In genomic region chr17:3528604-3529511, GRCh38 we compare ENCODE assay signal across 17 cellular contexts. TPM values are rescaled to one million over a fixed set of nuclear protein-coding genes. Genes with fewer than 3 reads are reported as not detected.
DNase-seq lines count a peak whose midpoint lies in the region; ATAC-seq and TF ChIP-seq lines count a peak whose summit lies in the region.
"Had no signal": no experiment of that assay in that cellular context is flagged by ENCODE, and none has a peak within 500 bp of the region (broad histone marks: within the 10 kb centered on the region; RNA-seq: fewer than 3 reads in every experiment).

No MANE protein-coding gene starts in this region.

- no peak overlapping the region for H2BK120ac ChIP-seq in trophoblast cell (ENCODE audit: insufficient read depth, low read length, poor library complexity)

- H3K36me3 ChIP-seq in trophoblast cell (ENCODE audit: control insufficient read depth in 1 of 2, insufficient read depth in 2 of 2, low read length in 2 of 2) (no peaks in the 10 kb centered on the region), PC-3 (ENCODE audit: low read depth, low read length) (no peaks in the 10 kb centered on the region), adrenal gland (replicated peaks in 1 of 2) (no peaks in the 10 kb centered on the region)
- H3K36me3 ChIP-seq: gastroesophageal sphincter, lower lobe of right lung had no signal

- no peaks in the 10 kb centered on the region for H3K79me2 ChIP-seq in trophoblast cell (ENCODE audit: control insufficient read depth, insufficient read depth, low read length, poor library complexity)
- H3K79me2 ChIP-seq in PC-3 (ENCODE audit: low read length), result no peaks in the 10 kb centered on the region

- ATAC-seq in GM21717 (IDR thresholded peaks at IDR 0.05; ENCODE audit: unreplicated experiment) (no peak), PC-3 (no peak)
- ATAC-seq: stimulated activated effector memory CD8-positive, alpha-beta T cell treated with anti-CD3 and anti-CD28 coated beads, Interleukin-12 subunit alpha, Interleukin-12 subunit beta, amount 100 ng/mL, for 72 hours had no signal

- no peak overlapping the region for H2AK5ac ChIP-seq in trophoblast cell (ENCODE audit: low read length)

- BruUV-seq in PC-3 (replicated peaks; lab: Mats Ljungman, UMichigan), result no TSS peak

- no peak for TF ChIP-seq POLR2A in adrenal gland (IDR thresholded peaks at IDR 0.05)

- no peaks in the 10 kb centered on the region for H4K20me1 ChIP-seq in PC-3 (ENCODE audit: low read length)

- H3K9me3 ChIP-seq in trophoblast cell (ENCODE audit: insufficient read depth, low read depth, low read length) (peaks cover under 1% of the 10 kb centered on the region), PC-3 (ENCODE audit: low read length) (no peaks in the 10 kb centered on the region), adrenal gland (replicated peaks in 1 of 3) (no peaks in the 10 kb centered on the region)
- H3K9me3 ChIP-seq: gastroesophageal sphincter, lower lobe of right lung had no signal

- TF ChIP-seq CTCF in RWPE1 (conservative IDR thresholded peaks at IDR 0.05; ENCODE audit: low read depth) (no peak), fibroblast of pulmonary artery (IDR thresholded peaks at IDR 0.05; ENCODE audit: low read length, missing control alignments) (no peak), PC-3 (conservative IDR thresholded peaks at IDR 0.05; ENCODE audit: low read depth, low read length) (no peak), adrenal gland (IDR thresholded peaks at IDR 0.05) (no peak)

- H2AFZ ChIP-seq in trophoblast cell (ENCODE audit: insufficient read depth, low read length, poor library complexity) (no peak overlapping the region), PC-3 (ENCODE audit: low read length) (no peak overlapping the region)

- no peak overlapping the region for H3K4me2 ChIP-seq in trophoblast cell (ENCODE audit: low read length)
- H3K4me2 ChIP-seq in PC-3 (ENCODE audit: low read length), result no peak overlapping the region

- no peak overlapping the region for H3K18ac ChIP-seq in trophoblast cell (ENCODE audit: low read length)

- no peak overlapping the region for H3K4me3 ChIP-seq in fibroblast of pulmonary artery (replicated peaks; ENCODE audit: low read depth, low read length)
- no peak overlapping the region for H3K4me3 ChIP-seq in trophoblast cell (ENCODE audit: low read depth, low read length)
- no peak overlapping the region for H3K4me3 ChIP-seq in PC-3 (ENCODE audit: low read length)
- no peak overlapping the region for H3K4me3 ChIP-seq in adrenal gland
- H3K4me3 ChIP-seq: coronary artery, lower lobe of right lung had no signal

- no peaks in the 10 kb centered on the region for H3K27me3 ChIP-seq in trophoblast cell (ENCODE audit: insufficient read depth, low read length)
- no peaks in the 10 kb centered on the region for H3K27me3 ChIP-seq in PC-3 (ENCODE audit: low read length)
- H3K27me3 ChIP-seq in adrenal gland, result no peaks in the 10 kb centered on the region

- POLR2A ChIA-PET in RWPE1 (lab: Yijun Ruan, JAX; ENCODE audit: low non-redundant PET), result no interaction called here
- POLR2A ChIA-PET in PC-3 (lab: Charles Lee; ENCODE audit: unreplicated experiment), result no interaction called here

- no peak overlapping the region for H2BK5ac ChIP-seq in trophoblast cell (ENCODE audit: low read depth, low read length, poor library complexity)

- no peak overlapping the region for H3K23ac ChIP-seq in trophoblast cell (ENCODE audit: low read length)

- H3K4me1 ChIP-seq in trophoblast cell (ENCODE audit: control insufficient read depth in 1 of 2, insufficient read depth in 2 of 2, low read length in 2 of 2) (peaks cover 5 to 6% of the 10 kb centered on the region in 2 experiments), PC-3 (ENCODE audit: insufficient read depth, low read length) (no peaks in the 10 kb centered on the region), adrenal gland (replicated peaks in 1 of 2) (no peaks in the 10 kb centered on the region)
- H3K4me1 ChIP-seq: lower lobe of right lung had no signal

- WGBS in trophoblast cell (ENCODE audit: extremely low coverage, insufficient coverage, insufficient read length), result no CpG with 5 or more reads among the region's 21 CpGs
- 62 to 68% (median 66%) methylated on average over 17 to 21 of the region's 21 CpGs for WGBS in adrenal gland, 4 donors

- CTCF ChIA-PET in RWPE1 (lab: Yijun Ruan, JAX) (no interaction called here), PC-3 (lab: Charles Lee) (no interaction called here)

- H3K9ac ChIP-seq in trophoblast cell (ENCODE audit: low read length) (no peak overlapping the region), PC-3 (ENCODE audit: low read length) (no peak overlapping the region)

- no peak overlapping the region for H4K91ac ChIP-seq in trophoblast cell (ENCODE audit: low read depth, low read length)

- H3K4ac ChIP-seq in trophoblast cell (ENCODE audit: low read depth, low read length), result no peak overlapping the region

- intact Hi-C loops in PC-3 (cut with micrococcal nuclease) (no loop called here), adrenal gland (cut with DNase I) (no loop called here)

- H2BK12ac ChIP-seq in trophoblast cell (ENCODE audit: low read length), result no peak overlapping the region

- H3K79me1 ChIP-seq in trophoblast cell (ENCODE audit: low read length), result peaks cover 3% of the 10 kb centered on the region

- no peaks in the 10 kb centered on the region for H3F3A ChIP-seq in PC-3 (ENCODE audit: low read length, unreplicated experiment)

- DNase-seq in EH (ENCODE audit: low read depth), result peak; percentile 6
- DNase-seq in RWPE1 (ENCODE audit: low spot score), result peak; percentile 33
- DNase-seq in fibroblast of pulmonary artery (ENCODE audit: low read depth), result peak; percentile 49
- peak; percentile 91 to 97 for DNase-seq in trophoblast cell
- no peak for DNase-seq in PC-3
- no peak for DNase-seq in NCI-H187 (lab: John Stamatoyannopoulos, UW)
- DNase-seq in adrenal gland, result no peak
- DNase-seq: activated CD4-positive, alpha-beta T cell treated with anti-CD3 and anti-CD28 coated beads, Interleukin-2, amount 50 U/mL, for 4 hours; activated effector memory CD4-positive, alpha-beta T cell treated with Interleukin-2 at 50 U/mL for 16 hours; lower lobe of right lung had no signal

- H4K12ac ChIP-seq in trophoblast cell (ENCODE audit: low read depth, low read length), result no peak overlapping the region

- no peak overlapping the region for H3K27ac ChIP-seq in RWPE1
- H3K27ac ChIP-seq in trophoblast cell (ENCODE audit: low read depth, low read length), result no peak overlapping the region
- H3K27ac ChIP-seq in PC-3 (ENCODE audit: low read length), result no peak overlapping the region
- H3K27ac ChIP-seq in adrenal gland, result no peak overlapping the region
- H3K27ac ChIP-seq: C4-2B, lower lobe of right lung had no signal

- no peak overlapping the region for H3K14ac ChIP-seq in trophoblast cell (ENCODE audit: low read length)

- H4K8ac ChIP-seq in trophoblast cell (ENCODE audit: low read depth, low read length), result no peak overlapping the region

- no peaks in the 10 kb centered on the region for H3K9me2 ChIP-seq in PC-3 (replicated peaks; ENCODE audit: low read length)

RNA-seq across cellular contexts. Expression of gene TRPV3, which starts 28.8 kb away (rescaled TPM):
- 0.29 and 0.57 TPM in 2 replicates for polyA plus RNA-seq in trophoblast cell (2013)
- total RNA-seq in PC-3 (2014; rRNA removed) (3.6 and 4.8 TPM in 2 replicates), adrenal gland (1 to 10 TPM in 2 of 8 donors, under 1 TPM in 6; 0.14 to 1.4 (median 0.37) TPM)
- 1 to 10 TPM in 1 of 3 donors, under 1 TPM in 2; 0.34 to 1.1 (median 0.37) TPM for polyA plus RNA-seq in adrenal gland

RNA-seq across cellular contexts. Expression of gene ASPA, which starts 53.1 kb away (rescaled TPM):
- not detected in 2 replicates for polyA plus RNA-seq in trophoblast cell (2013)
- total RNA-seq in PC-3 (2014; rRNA removed) (not detected in 2 replicates), adrenal gland (10 to 100 TPM in 1 of 8 donors, 1 to 10 TPM in 7; 2.2 to 10.1 (median 3.2) TPM)
- 1 to 10 TPM; 2.6 to 5.7 (median 5.5) TPM for polyA plus RNA-seq in adrenal gland
- total RNA-seq: osteocyte had no signal

RNA-seq across cellular contexts. Expression of gene SPATA22, which starts 57.2 kb away (rescaled TPM):
- 0.08 and 0.18 TPM in 2 replicates for polyA plus RNA-seq in trophoblast cell (2013)
- total RNA-seq in PC-3 (2014; rRNA removed) (1.8 TPM in 1 of 2 replicates, not detected in the other), adrenal gland (1 to 10 TPM in 4 of 8 donors, not detected in 4; 1.1 to 3.8 (median 1.6) TPM)
- polyA plus RNA-seq in adrenal gland, result under 1 TPM; 0.13 to 0.88 (median 0.54) TPM
- total RNA-seq: osteocyte, RPMI7951 had no signal

Comparison
In these comparisons a context has a peak if more than half of its experiments do, and no peak if none do; other contexts are left out.
1. DNase-seq: peak in EH (single experiment), RWPE1 (single experiment), fibroblast of pulmonary artery (single experiment) and trophoblast cell (2 of 2); none in PC-3 (single experiment), NCI-H187 (0 of 2) and adrenal gland (0 of 7).